In the genomic region with DNA sequence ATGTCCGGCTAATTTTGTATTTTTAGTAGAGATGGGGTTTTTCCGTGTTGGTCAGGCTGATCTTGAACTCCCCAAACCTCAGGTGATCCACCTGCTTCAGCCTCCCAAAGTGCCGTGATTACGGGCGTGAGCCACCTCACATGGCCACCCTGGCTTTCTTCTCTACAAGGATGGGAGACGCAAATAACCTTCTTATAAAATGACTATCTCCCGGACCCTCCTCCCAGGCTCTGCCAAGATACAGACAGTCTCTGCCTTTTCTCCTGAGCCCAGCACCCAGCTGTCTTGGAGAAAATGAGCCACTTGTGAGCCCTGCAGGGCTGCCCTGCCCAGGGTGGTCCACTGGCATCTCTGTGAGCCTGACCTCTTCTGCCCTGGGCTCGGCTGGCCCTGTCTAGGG, we compare ENCODE assay signal across 28 cellular contexts.
"Had no signal": no experiment of that assay in that cellular context is flagged by ENCODE, and none has a peak within 500 bp of the region (broad histone marks: within the 10 kb centered on the region; RNA-seq: fewer than 3 reads in every experiment).

No MANE protein-coding gene starts in this region.

- ATAC-seq: stimulated activated effector memory CD8-positive, alpha-beta T cell treated with anti-CD3 and anti-CD28 coated beads, Interleukin-12 subunit alpha, Interleukin-12 subunit beta, amount 100 ng/mL, for 72 hours; stimulated activated memory B cell treated with anti-CD40 and anti-IgM and Interleukin-4, amounts not matched to agents 10 μg/mL and 1 μg/mL and 100 μg/mL, for 72 hours; stimulated activated naive B cell treated with anti-CD40 and anti-IgM and Interleukin-4, amounts not matched to agents 10 μg/mL and 1 μg/mL and 100 μg/mL, for 72 hours; stimulated activated naive CD8-positive, alpha-beta T cell treated with anti-CD3 and anti-CD28 coated beads, Interleukin-15, amount 100 ng/mL, for 72 hours; stimulated activated naive CD8-positive, alpha-beta T cell treated with anti-CD3 and anti-CD28 coated beads, Interleukin-15, Interleukin-2, amounts not matched to agents 100 U/mL and 50 U/mL, for 24 hours had no signal

- FAIRE-seq: urothelium cell line had no signal

- H3K9me3 ChIP-seq: stomach, suprapubic skin, testis, thoracic aorta, thyroid gland, tibial artery, tibial nerve, transverse colon, upper lobe of left lung, uterus, vagina had no signal

- H3K9me3 Mint-ChIP-seq: stimulated activated effector memory CD8-positive, alpha-beta T cell treated with anti-CD3 and anti-CD28 coated beads, Interleukin-12 subunit alpha, Interleukin-12 subunit beta, amount 100 ng/mL, for 72 hours; stimulated activated memory B cell treated with anti-CD40 and anti-IgM and Interleukin-4, amounts not matched to agents 10 μg/mL and 1 μg/mL and 100 μg/mL, for 72 hours; stimulated activated naive B cell treated with anti-CD40 and anti-IgM and Interleukin-4, amounts not matched to agents 10 μg/mL and 1 μg/mL and 100 μg/mL, for 72 hours; stimulated activated naive CD8-positive, alpha-beta T cell treated with anti-CD3 and anti-CD28 coated beads, Interleukin-15, amount 100 ng/mL, for 72 hours; stimulated activated naive CD8-positive, alpha-beta T cell treated with anti-CD3 and anti-CD28 coated beads, Interleukin-15, Interleukin-2, amounts not matched to agents 100 ng/mL and 50 ng/mL, for 24 hours; type B pancreatic cell had no signal

- H3K27me3 ChIP-seq: testis, thyroid gland, upper lobe of left lung, uterus, vagina had no signal

- H3K27ac Mint-ChIP-seq: stimulated activated effector memory CD8-positive, alpha-beta T cell treated with anti-CD3 and anti-CD28 coated beads, Interleukin-12 subunit alpha, Interleukin-12 subunit beta, amount 100 ng/mL, for 72 hours; stimulated activated memory B cell treated with anti-CD40 and anti-IgM and Interleukin-4, amounts not matched to agents 10 μg/mL and 1 μg/mL and 100 μg/mL, for 72 hours; stimulated activated naive B cell treated with anti-CD40 and anti-IgM and Interleukin-4, amounts not matched to agents 10 μg/mL and 1 μg/mL and 100 μg/mL, for 72 hours; stimulated activated naive CD8-positive, alpha-beta T cell treated with anti-CD3 and anti-CD28 coated beads, Interleukin-15, amount 100 ng/mL, for 72 hours; stimulated activated naive CD8-positive, alpha-beta T cell treated with anti-CD3 and anti-CD28 coated beads, Interleukin-15, Interleukin-2, amounts not matched to agents 100 ng/mL and 50 ng/mL, for 24 hours; type B pancreatic cell had no signal

- H3K36me3 Mint-ChIP-seq: stimulated activated effector memory CD8-positive, alpha-beta T cell treated with anti-CD3 and anti-CD28 coated beads, Interleukin-12 subunit alpha, Interleukin-12 subunit beta, amount 100 ng/mL, for 72 hours; stimulated activated memory B cell treated with anti-CD40 and anti-IgM and Interleukin-4, amounts not matched to agents 10 μg/mL and 1 μg/mL and 100 μg/mL, for 72 hours; stimulated activated naive B cell treated with anti-CD40 and anti-IgM and Interleukin-4, amounts not matched to agents 10 μg/mL and 1 μg/mL and 100 μg/mL, for 72 hours; type B pancreatic cell had no signal

- H3K4me3 ChIP-seq: stomach, suprapubic skin, testis, thoracic aorta, thyroid gland, tibial artery, tibial nerve, transverse colon, upper lobe of left lung, uterus, vagina had no signal

- H3K4me1 ChIP-seq: stomach, suprapubic skin, testis, thyroid gland, tibial artery, tibial nerve, transverse colon, upper lobe of left lung, uterus, vagina had no signal

- DNase-seq: stimulated activated CD4-positive, alpha-beta T cell treated with anti-CD3 and anti-CD28 coated beads, Interleukin-2, amount 100 ng/mL, for 48 hours; stimulated activated CD4-positive, alpha-beta T cell treated with anti-CD3 and anti-CD28 coated beads, Interleukin-4, amount 100 ng/mL, for 1 hour; stimulated activated CD4-positive, alpha-beta T cell treated with anti-CD3 and anti-CD28 coated beads, Interleukin-4, amount 100 ng/mL, for 24 hours; stimulated activated CD4-positive, alpha-beta T cell treated with anti-CD3 and anti-CD28 coated beads, Interleukin-4, amount 100 ng/mL, for 4 hours; stimulated activated CD8-positive, alpha-beta memory T cell treated with anti-CD3 and anti-CD28 coated beads, Interleukin-4, amount 100 ng/mL, for 48 hours; stimulated activated naive B cell treated with anti-CD40 and anti-IgM and Interleukin-4, amounts not matched to agents 10 μg/mL and 1 μg/mL and 100 μg/mL, for 72 hours; stimulated activated naive CD4-positive, alpha-beta T cell; stimulated activated naive CD4-positive, alpha-beta T cell treated with Interleukin-2 at 50 U/mL for 16 hours; stimulated activated naive CD8-positive, alpha-beta T cell treated with anti-CD3 and anti-CD28 coated beads, Interleukin-15, amount 100 ng/mL, for 72 hours; stimulated activated naive CD8-positive, alpha-beta T cell treated with anti-CD3 and anti-CD28 coated beads, Interleukin-15, Interleukin-2, amounts not matched to agents 100 U/mL and 50 U/mL, for 24 hours; stomach; substantia nigra; testis; thyroid gland; tibial artery; transverse colon; trophoblast cell; uterus had no signal

- H3K4me3 Mint-ChIP-seq: stimulated activated effector memory CD8-positive, alpha-beta T cell treated with anti-CD3 and anti-CD28 coated beads, Interleukin-12 subunit alpha, Interleukin-12 subunit beta, amount 100 ng/mL, for 72 hours; stimulated activated memory B cell treated with anti-CD40 and anti-IgM and Interleukin-4, amounts not matched to agents 10 μg/mL and 1 μg/mL and 100 μg/mL, for 72 hours; stimulated activated naive B cell treated with anti-CD40 and anti-IgM and Interleukin-4, amounts not matched to agents 10 μg/mL and 1 μg/mL and 100 μg/mL, for 72 hours; stimulated activated naive CD8-positive, alpha-beta T cell treated with anti-CD3 and anti-CD28 coated beads, Interleukin-15, amount 100 ng/mL, for 72 hours; stimulated activated naive CD8-positive, alpha-beta T cell treated with anti-CD3 and anti-CD28 coated beads, Interleukin-15, Interleukin-2, amounts not matched to agents 100 ng/mL and 50 ng/mL, for 24 hours; type B pancreatic cell had no signal

- H3K4me1 Mint-ChIP-seq: stimulated activated effector memory CD8-positive, alpha-beta T cell treated with anti-CD3 and anti-CD28 coated beads, Interleukin-12 subunit alpha, Interleukin-12 subunit beta, amount 100 ng/mL, for 72 hours; stimulated activated memory B cell treated with anti-CD40 and anti-IgM and Interleukin-4, amounts not matched to agents 10 μg/mL and 1 μg/mL and 100 μg/mL, for 72 hours; stimulated activated naive B cell treated with anti-CD40 and anti-IgM and Interleukin-4, amounts not matched to agents 10 μg/mL and 1 μg/mL and 100 μg/mL, for 72 hours had no signal

- H3K27ac ChIP-seq: stomach, suprapubic skin, testis, thoracic aorta, thyroid gland, tibial artery, tibial nerve, transverse colon, upper lobe of left lung, uterus, vagina had no signal

- H3K36me3 ChIP-seq: stomach, suprapubic skin, thoracic aorta, thyroid gland, tibial artery, tibial nerve, transverse colon, upper lobe of left lung, uterus, vagina had no signal
